Comparison of ENCODE assay signal across 15 cellular contexts in genomic region chr1:87120779-87121178, GRCh38.
DNase-seq lines count a peak whose midpoint lies in the region; ATAC-seq, FAIRE-seq and TF ChIP-seq lines count a peak whose summit lies in the region.
"Had no signal": no experiment of that assay in that cellular context is flagged by ENCODE, and none has a peak within 500 bp of the region (broad histone marks: within the 10 kb centered on the region; RNA-seq: fewer than 3 reads in every experiment).

No MANE protein-coding gene starts in this region.

- peak; percentile 33 for TF ChIP-seq CTCF in cardiac muscle cell (IDR thresholded peaks at IDR 0.05; ENCODE audit: low read depth, low read length)
- TF ChIP-seq CTCF in MM.1S (IDR thresholded peaks at IDR 0.05; ENCODE audit: low read length): peak; percentile 42
- TF ChIP-seq CTCF in H1 (IDR thresholded peaks at IDR 0.05; ENCODE audit: control extremely low read depth in 1 of 3, insufficient read depth in 1 of 3, low read depth in 1 of 3, low read length in 3 of 3): peak; percentile 34 to 68 (median 40)

- no peak overlapping the region for H3K14ac ChIP-seq in H1 (ENCODE audit: insufficient read length)

- WGBS in H1 (ENCODE audit: extremely low coverage in 1 of 2, insufficient coverage in 1 of 2, insufficient read length in 1 of 2, insufficient replicate concordance in 2 of 2, low coverage in 1 of 2, low lambda C conversion rate in 2 of 2, missing lambda C conversion rate in 1 of 2), 2 experiments: 100% methylated on average over 2 of the region's 2 CpGs; no CpG with 5 or more reads in 1 of the 2 experiments

- H3K4me1 ChIP-seq in cardiac muscle cell (ENCODE audit: low read depth) (no peaks in the 10 kb centered on the region), MM.1S (ENCODE audit: low read length) (no peaks in the 10 kb centered on the region), H1 (replicated peaks in 1 of 4; ENCODE audit: control insufficient read depth in 3 of 4, insufficient read depth in 4 of 4, low read length in 3 of 4) (peaks cover 0 to 7% (median 4%) of the 10 kb centered on the region in 4 experiments; a peak in 5 of 7 replicates)
- H3K4me1 ChIP-seq: psoas muscle had no signal

- no peaks in the 10 kb centered on the region for H3K9me3 ChIP-seq in cardiac muscle cell (ENCODE audit: low read depth)
- no peaks in the 10 kb centered on the region; the same call in 1 of the 2 replicates for H3K9me3 ChIP-seq in MM.1S (replicated peaks; ENCODE audit: insufficient read depth, low read length)
- H3K9me3 ChIP-seq in H1 (ENCODE audit: insufficient read depth in 2 of 2, low read depth in 1 of 2, low read length in 1 of 2): no peaks in the 10 kb centered on the region
- H3K9me3 ChIP-seq: psoas muscle had no signal

- ATAC-seq in left ventricle myocardium superior: no peak
- ATAC-seq: psoas muscle had no signal

- H4K5ac ChIP-seq in H1 (ENCODE audit: insufficient read length, low read depth, low read length): no peak overlapping the region

- H2BK15ac ChIP-seq in H1 (ENCODE audit: low read length): no peak overlapping the region

- H3K27ac ChIP-seq in cardiac muscle cell (no peak overlapping the region), MM.1S (ENCODE audit: low read length) (no peak overlapping the region), H1 (ENCODE audit: low read depth, low read length) (no peak overlapping the region)
- H3K27ac ChIP-seq: psoas muscle had no signal

- POLR2A ChIA-PET in H1 (lab: Charles Lee; ENCODE audit: partially characterized antibody): no interaction called here

- no peak overlapping the region for H3K4ac ChIP-seq in H1 (replicated peaks; ENCODE audit: insufficient read length, low read depth, low read length)

- no peak overlapping the region for H3K23ac ChIP-seq in H1 (ENCODE audit: insufficient read length)

- H4K91ac ChIP-seq in H1 (replicated peaks; ENCODE audit: insufficient read length, low read length): no peak overlapping the region

- H2AK5ac ChIP-seq in H1 (ENCODE audit: low read depth, low read length): no peak overlapping the region

- H3K4me2 ChIP-seq in MM.1S (ENCODE audit: low read depth, low read length) (no peak overlapping the region), H1 (ENCODE audit: insufficient read depth in 1 of 2, low read depth in 2 of 2, low read length in 2 of 2) (no peak overlapping the region)

- H2BK12ac ChIP-seq in H1 (ENCODE audit: low read depth, low read length): no peak overlapping the region

- no peak overlapping the region for H3K9ac ChIP-seq in MM.1S (ENCODE audit: low read length)
- no peak overlapping the region for H3K9ac ChIP-seq in H1 (replicated peaks in 1 of 4; ENCODE audit: extremely low read depth in 1 of 4, low read depth in 3 of 4, low read length in 3 of 4)

- no peak overlapping the region for H2BK5ac ChIP-seq in H1 (ENCODE audit: low read depth, low read length)

- H3K27me3 ChIP-seq in cardiac muscle cell (no peaks in the 10 kb centered on the region), MM.1S (replicated peaks; ENCODE audit: insufficient read depth, low read length) (no peaks in the 10 kb centered on the region), H1 (replicated peaks in 1 of 4; ENCODE audit: control insufficient read depth in 3 of 4, extremely low read depth in 1 of 4, insufficient read depth in 3 of 4, low read length in 3 of 4) (no peaks in the 10 kb centered on the region)

- FAIRE-seq in H1 (lab: Jason Lieb, UNC): peak; percentile 45

- intact Hi-C loops in left ventricle myocardium superior (cut with micrococcal nuclease): no loop called here

- H3K9me2 ChIP-seq in MM.1S (replicated peaks; ENCODE audit: insufficient read depth, low read length): no peaks in the 10 kb centered on the region

- no peak overlapping the region for H2AFZ ChIP-seq in MM.1S (ENCODE audit: low read length)
- no peak overlapping the region for H2AFZ ChIP-seq in H1 (ENCODE audit: low read length)

- H3K56ac ChIP-seq in H1 (replicated peaks; ENCODE audit: insufficient read length, low read depth, low read length): no peak overlapping the region

- no peaks in the 10 kb centered on the region for H3K23me2 ChIP-seq in H1 (ENCODE audit: low read depth, low read length)

- TF ChIP-seq EP300 in H1 (IDR thresholded peaks at IDR 0.05; ENCODE audit: borderline replicate concordance in 1 of 2, low read depth in 2 of 2, low read length in 2 of 2): no peak

- H3F3A ChIP-seq in MM.1S (ENCODE audit: insufficient read depth, low read length): no peaks in the 10 kb centered on the region

- no peak overlapping the region for H2BK20ac ChIP-seq in H1 (ENCODE audit: low read length)

- no peak overlapping the region for H4K8ac ChIP-seq in H1 (ENCODE audit: extremely low read depth, insufficient read depth, low read length)

- no peak overlapping the region for H3K4me3 ChIP-seq in cardiac muscle cell
- no peak overlapping the region for H3K4me3 ChIP-seq in MM.1S (ENCODE audit: low read length)
- no peak overlapping the region for H3K4me3 ChIP-seq in H1 (ENCODE audit: extremely low read depth in 1 of 4, insufficient read depth in 2 of 4, low read depth in 3 of 4, low read length in 4 of 4)
- H3K4me3 ChIP-seq: psoas muscle had no signal

- CTCF ChIA-PET in H1 (lab: Charles Lee; ENCODE audit: partially characterized antibody): interaction anchor here (0.9 to 1.5 kb wide), 12 partner anchors 8 to 824 kb away, joined by 3 to 7 read pairs (median 3); no protein-coding TSS in a partner anchor

- no peaks in the 10 kb centered on the region for H3K79me1 ChIP-seq in H1 (ENCODE audit: low read depth, low read length)

- H2BK120ac ChIP-seq in H1 (replicated peaks; ENCODE audit: low read depth, low read length): no peak overlapping the region

- no peaks in the 10 kb centered on the region for H3K36me3 ChIP-seq in cardiac muscle cell
- no peaks in the 10 kb centered on the region for H3K36me3 ChIP-seq in MM.1S (replicated peaks; ENCODE audit: insufficient read depth, low read length)
- no peaks in the 10 kb centered on the region for H3K36me3 ChIP-seq in H1 (ENCODE audit: control insufficient read depth in 2 of 4, insufficient read depth in 4 of 4, low read length in 3 of 4)

- no peak for TF ChIP-seq POLR2A in H1 (IDR thresholded peaks at IDR 0.05; ENCODE audit: control extremely low read depth in 1 of 2, low read depth in 2 of 2, low read length in 2 of 2)

- no peaks in the 10 kb centered on the region for H3K79me2 ChIP-seq in MM.1S (ENCODE audit: low read length)
- no peaks in the 10 kb centered on the region for H3K79me2 ChIP-seq in H1 (ENCODE audit: control insufficient read depth in 1 of 2, insufficient read depth in 2 of 2, low read length in 2 of 2)

- no peaks in the 10 kb centered on the region for H4K20me1 ChIP-seq in MM.1S (ENCODE audit: insufficient read depth, low read length)
- H4K20me1 ChIP-seq in H1 (replicated peaks in 1 of 2; ENCODE audit: control insufficient read depth in 1 of 2, insufficient read depth in 2 of 2, low read length in 2 of 2): no peaks in the 10 kb centered on the region

- DNase-seq in cardiac muscle cell (ENCODE audit: low read depth in 1 of 2, low spot score in 1 of 2): no peak
- no peak for DNase-seq in left ventricle myocardium superior
- DNase-seq in MM.1S: no peak
- DNase-seq in H1 (ENCODE audit: low read depth in 1 of 2, low spot score in 2 of 2): no peak
- DNase-seq in stimulated activated CD8-positive, alpha-beta memory T cell treated with anti-CD3 and anti-CD28 coated beads, Interleukin-4, amount 100 ng/mL, for 48 hours: peak; percentile 31
- no peak for DNase-seq in NCI-H2171 treated with DMSO at 0.1 percent for 48 hours (lab: John Stamatoyannopoulos, UW)
- DNase-seq in NCI-H1930 (lab: John Stamatoyannopoulos, UW): no peak
- no peak for DNase-seq in LoVo (ENCODE audit: low spot score)
- DNase-seq: activated CD4-positive, alpha-beta T cell treated with anti-CD3 and anti-CD28 coated beads, Interleukin-2, amount 50 U/mL, for 4 hours; activated naive CD4-positive, alpha-beta T cell treated with anti-CD3 and anti-CD28 coated beads, Interleukin-2, amount 50 U/mL, for 16 hours; hippocampal formation; NCI-H2029; psoas muscle; SHP77; stimulated activated CD4-positive, alpha-beta T cell treated with anti-CD3 and anti-CD28 coated beads, Interleukin-4, amount 100 ng/mL, for 4 hours had no signal

- TF ChIP-seq RAD21 in H1 (IDR thresholded peaks at IDR 0.05 in 1 of 2, conservative IDR thresholded peaks at IDR 0.05 in 1 of 2; ENCODE audit: low read depth in 2 of 2, low read length in 2 of 2): peak; percentile 41 to 42; a peak in 3 of 4 replicates

- no peak overlapping the region for H3K18ac ChIP-seq in H1 (ENCODE audit: extremely low read depth, low read length)

TF ChIP-seq in H1, 55 proteins besides CTCF, POLR2A, EP300 and RAD21 (continues in another document):
- TF ChIP-seq EGR1 (IDR thresholded peaks at IDR 0.05; ENCODE audit: borderline replicate concordance, low read depth, low read length): no peak
- TF ChIP-seq RNF2 (IDR thresholded peaks at IDR 0.05; ENCODE audit: borderline replicate concordance, low read depth, low read length, missing control alignments, poor library complexity, severe bottlenecking): no peak
- TF ChIP-seq TEAD4 (IDR thresholded peaks at IDR 0.05; ENCODE audit: low read depth, low read length): no peak
- no peak for TF ChIP-seq TAF1 (IDR thresholded peaks at IDR 0.05; ENCODE audit: low read depth, low read length)
- TF ChIP-seq YY1 (IDR thresholded peaks at IDR 0.05; ENCODE audit: low read depth, low read length): no peak
- TF ChIP-seq SAP30 (IDR thresholded peaks at IDR 0.05; ENCODE audit: insufficient read depth, insufficient replicate concordance, low read length): no peak
- TF ChIP-seq SIN3A (conservative IDR thresholded peaks at IDR 0.05 in 1 of 2, IDR thresholded peaks at IDR 0.05 in 1 of 2; ENCODE audit: low read depth in 1 of 2, low read length in 2 of 2): no peak
- TF ChIP-seq ATF3 (IDR thresholded peaks at IDR 0.05; ENCODE audit: insufficient read depth, low read depth, low read length): no peak
- TF ChIP-seq, protein P1, sequence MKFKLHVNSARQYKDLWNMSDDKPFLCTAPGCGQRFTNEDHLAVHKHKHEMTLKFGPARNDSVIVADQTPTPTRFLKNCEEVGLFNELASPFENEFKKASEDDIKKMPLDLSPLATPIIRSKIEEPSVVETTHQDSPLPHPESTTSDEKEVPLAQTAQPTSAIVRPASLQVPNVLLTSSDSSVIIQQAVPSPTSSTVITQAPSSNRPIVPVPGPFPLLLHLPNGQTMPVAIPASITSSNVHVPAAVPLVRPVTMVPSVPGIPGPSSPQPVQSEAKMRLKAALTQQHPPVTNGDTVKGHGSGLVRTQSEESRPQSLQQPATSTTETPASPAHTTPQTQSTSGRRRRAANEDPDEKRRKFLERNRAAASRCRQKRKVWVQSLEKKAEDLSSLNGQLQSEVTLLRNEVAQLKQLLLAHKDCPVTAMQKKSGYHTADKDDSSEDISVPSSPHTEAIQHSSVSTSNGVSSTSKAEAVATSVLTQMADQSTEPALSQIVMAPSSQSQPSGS (IDR thresholded peaks at IDR 0.05; ENCODE audit: low read length): no peak
- no peak for TF ChIP-seq MAFK (IDR thresholded peaks at IDR 0.05; ENCODE audit: low read depth, low read length)
- TF ChIP-seq POLR2AphosphoS5 (IDR thresholded peaks at IDR 0.05; ENCODE audit: low read depth, low read length): no peak
